ENCODE assay signal across 8 cellular contexts in the genomic region with DNA sequence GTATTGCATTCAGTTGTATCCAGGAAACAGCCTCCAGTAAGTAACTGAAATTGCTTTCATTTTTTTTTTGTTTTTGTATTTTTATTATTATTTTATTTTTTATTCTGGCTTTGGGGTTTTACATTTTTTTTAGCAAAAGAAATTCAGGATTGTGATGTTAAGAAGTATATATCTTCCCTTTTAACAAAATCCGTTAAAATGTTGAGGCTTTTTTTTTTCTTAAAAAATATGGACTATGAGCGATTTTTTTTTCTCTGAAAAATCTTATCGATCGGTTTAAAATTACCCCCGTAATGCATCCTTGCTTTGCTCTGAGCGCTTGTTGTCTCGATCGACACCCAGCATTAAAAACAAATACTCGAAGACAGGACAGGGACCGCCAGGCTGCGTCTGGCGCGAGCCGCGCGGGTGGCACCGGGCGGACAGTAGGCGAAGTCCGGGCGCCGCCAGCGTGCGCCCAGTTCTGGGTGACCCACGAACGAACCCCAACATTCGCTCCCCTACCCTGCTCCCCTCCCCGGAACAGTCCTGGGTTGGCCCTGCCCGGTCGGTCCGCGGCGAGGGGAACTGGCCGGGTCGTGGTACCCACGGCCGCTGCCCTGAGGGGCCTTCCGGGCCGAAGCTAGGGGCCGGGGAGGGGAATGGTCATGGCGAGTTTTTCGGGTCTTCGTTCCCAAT. TPM values are rescaled to one million over a fixed set of nuclear protein-coding genes. Genes with fewer than 3 reads are reported as not detected.
DNase-seq lines count a peak whose midpoint lies in the region; ATAC-seq and TF ChIP-seq lines count a peak whose summit lies in the region.

No MANE protein-coding gene starts in this region.

- H3K27ac Mint-ChIP-seq in activated naive CD4-positive, alpha-beta T cell treated with anti-CD3 and anti-CD28 coated beads, Interleukin-2, amount 50 U/mL, for 24 hours = peak overlapping the region; percentile 70
- H3K27ac Mint-ChIP-seq in activated naive CD4-positive, alpha-beta T cell treated with anti-CD3 and anti-CD28 coated beads for 36 hours = no peak overlapping the region

- no peaks in the 10 kb centered on the region for H3K9me3 Mint-ChIP-seq in activated naive CD4-positive, alpha-beta T cell treated with anti-CD3 and anti-CD28 coated beads, Interleukin-2, amount 50 U/mL, for 24 hours
- no peaks in the 10 kb centered on the region for H3K9me3 Mint-ChIP-seq in activated naive CD4-positive, alpha-beta T cell treated with anti-CD3 and anti-CD28 coated beads for 36 hours

- no peak overlapping the region for H3K4me2 ChIP-seq in Karpas-422 (ENCODE audit: low read depth, low read length, poor library complexity, severe bottlenecking)

- peak overlapping the region; percentile 95 to 97 for H3K27ac ChIP-seq in lung (ENCODE audit: low read depth in 1 of 2, low read length in 1 of 2)
- H3K27ac ChIP-seq in upper lobe of left lung = peak overlapping the region; percentile 93 to 99 (median 96)
- no peak overlapping the region for H3K27ac ChIP-seq in Karpas-422 (ENCODE audit: low read length)

- WGBS in lung, 2 donors = 0 to 2% methylated on average over 40 to 43 of the region's 43 CpGs
- 0 to 2% methylated on average over 20 to 39 of the region's 43 CpGs for WGBS in upper lobe of left lung, 2 donors

- no peak for TF ChIP-seq POLR2A in upper lobe of left lung (IDR thresholded peaks at IDR 0.05)

- no peaks in the 10 kb centered on the region for H3K27me3 ChIP-seq in lung (ENCODE audit: control insufficient read depth, insufficient read depth)
- peaks cover 0 to 17% (median 0%) of the 10 kb centered on the region in 4 donors for H3K27me3 ChIP-seq in upper lobe of left lung
- no peaks in the 10 kb centered on the region for H3K27me3 ChIP-seq in Karpas-422 (ENCODE audit: low read length)

- peaks cover 36% of the 10 kb centered on the region for H3K27me3 Mint-ChIP-seq in activated naive CD4-positive, alpha-beta T cell treated with anti-CD3 and anti-CD28 coated beads, Interleukin-2, amount 50 U/mL, for 24 hours
- peaks cover 59% of the 10 kb centered on the region for H3K27me3 Mint-ChIP-seq in activated naive CD4-positive, alpha-beta T cell treated with anti-CD3 and anti-CD28 coated beads for 36 hours (ENCODE audit: low read depth)

- H3K36me3 ChIP-seq in lung (ENCODE audit: control insufficient read depth in 2 of 2, insufficient read depth in 2 of 2, low read length in 2 of 2) (peaks cover 0 to 4% of the 10 kb centered on the region in 2 donors), upper lobe of left lung (no peaks in the 10 kb centered on the region), Karpas-422 (ENCODE audit: insufficient read depth, low read length) (no peaks in the 10 kb centered on the region)

- H3K9me2 ChIP-seq in Karpas-422 (replicated peaks; ENCODE audit: insufficient read depth, low read length) = no peaks in the 10 kb centered on the region

- peaks cover 26% of the 10 kb centered on the region for H3K4me1 Mint-ChIP-seq in activated naive CD4-positive, alpha-beta T cell treated with anti-CD3 and anti-CD28 coated beads, Interleukin-2, amount 50 U/mL, for 24 hours
- peaks cover 32% of the 10 kb centered on the region for H3K4me1 Mint-ChIP-seq in activated naive CD4-positive, alpha-beta T cell treated with anti-CD3 and anti-CD28 coated beads for 36 hours (ENCODE audit: low read depth)

- no peak overlapping the region for H3K9ac ChIP-seq in Karpas-422 (ENCODE audit: low read length)

- no peak for DNase-seq in activated naive CD4-positive, alpha-beta T cell treated with anti-CD3 and anti-CD28 coated beads for 36 hours
- DNase-seq in astrocyte of the cerebellum (ENCODE audit: low read depth) (no peak), lung (ENCODE audit: low spot score) (no peak), upper lobe of left lung (peak in 1 of 2 donors; percentile 88), Karpas-422 (no peak), SIG-M5 treated with dmso at 0.1 percent for 504 hours (lab: John Stamatoyannopoulos, UW; ENCODE audit: unreplicated experiment) (no peak), SIG-M5 (lab: John Stamatoyannopoulos, UW) (no peak)

- H3K4me3 ChIP-seq in astrocyte of the cerebellum (ENCODE audit: low read depth, low read length) = peak overlapping the region; percentile 72
- H3K4me3 ChIP-seq in lung = peak overlapping the region; percentile 76
- peak overlapping the region; percentile 36 to 85 (median 64) for H3K4me3 ChIP-seq in upper lobe of left lung
- H3K4me3 ChIP-seq in Karpas-422 (ENCODE audit: low read length) = no peak overlapping the region

- TF ChIP-seq CTCF in astrocyte of the cerebellum (IDR thresholded peaks at IDR 0.05; ENCODE audit: low read depth, low read length, missing control alignments) (no peak), lung (IDR thresholded peaks at IDR 0.05; ENCODE audit: control extremely low read depth, extremely low read depth) (no peak), upper lobe of left lung (IDR thresholded peaks at IDR 0.05) (no peak)

- H3K4me3 Mint-ChIP-seq in activated naive CD4-positive, alpha-beta T cell treated with anti-CD3 and anti-CD28 coated beads, Interleukin-2, amount 50 U/mL, for 24 hours = no peak overlapping the region
- no peak overlapping the region for H3K4me3 Mint-ChIP-seq in activated naive CD4-positive, alpha-beta T cell treated with anti-CD3 and anti-CD28 coated beads for 36 hours

- H4K20me1 ChIP-seq in Karpas-422 (ENCODE audit: insufficient read depth, low read depth, low read length) = no peaks in the 10 kb centered on the region

- H3K79me2 ChIP-seq in Karpas-422 (ENCODE audit: low read length) = no peaks in the 10 kb centered on the region

- no peaks in the 10 kb centered on the region for H3K36me3 Mint-ChIP-seq in activated naive CD4-positive, alpha-beta T cell treated with anti-CD3 and anti-CD28 coated beads, Interleukin-2, amount 50 U/mL, for 24 hours
- H3K36me3 Mint-ChIP-seq in activated naive CD4-positive, alpha-beta T cell treated with anti-CD3 and anti-CD28 coated beads for 36 hours (ENCODE audit: low read depth) = no peaks in the 10 kb centered on the region

- in situ Hi-C loops in astrocyte of the cerebellum (cut with HindIII; ENCODE audit: low sequenced_read_pairs) = loop anchor here (10.0 kb wide), 1 partner anchor 111 kb away; no protein-coding TSS in a partner anchor

- no peak overlapping the region for H2AFZ ChIP-seq in Karpas-422 (ENCODE audit: low read length)

- H3K9me3 ChIP-seq in lung (ENCODE audit: control insufficient read depth in 2 of 2, insufficient read depth in 1 of 2, low read length in 1 of 2) (no peaks in the 10 kb centered on the region), upper lobe of left lung (no peaks in the 10 kb centered on the region), Karpas-422 (ENCODE audit: low read length) (no peaks in the 10 kb centered on the region)

- CTCF ChIA-PET in activated naive CD4-positive, alpha-beta T cell treated with anti-CD3 and anti-CD28 coated beads for 36 hours (lab: Charles Lee) = interaction anchor here (0.9 to 1.1 kb wide), 2 partner anchors 89 to 104 kb away, joined by 3 to 4 read pairs; no protein-coding TSS in a partner anchor

- TF ChIP-seq EP300 in upper lobe of left lung (IDR thresholded peaks at IDR 0.05) = no peak

- peaks cover 0 to 8% of the 10 kb centered on the region in 2 donors for H3K4me1 ChIP-seq in lung (ENCODE audit: control insufficient read depth in 2 of 2, insufficient read depth in 2 of 2, low read length in 2 of 2)
- peaks cover 52 to 76% (median 60%) of the 10 kb centered on the region in 4 donors for H3K4me1 ChIP-seq in upper lobe of left lung
- no peaks in the 10 kb centered on the region for H3K4me1 ChIP-seq in Karpas-422 (ENCODE audit: low read length)

- ATAC-seq in lung (ENCODE audit: insufficient read depth, low FRiP score) = no peak
- ATAC-seq in upper lobe of left lung (ENCODE audit: low FRiP score in 2 of 2) = no peak

- intact Hi-C loops in activated naive CD4-positive, alpha-beta T cell treated with anti-CD3 and anti-CD28 coated beads for 36 hours (cut with micrococcal nuclease) = loop anchor here (5.0 to 10.0 kb wide), 2 partner anchors 87 to 141 kb away; no protein-coding TSS in a partner anchor

RNA-seq across cellular contexts. Expression of a gene that starts 0.5 kb away (rescaled TPM):
- total RNA-seq in activated naive CD4-positive, alpha-beta T cell treated with anti-CD3 and anti-CD28 coated beads for 36 hours = under 1 TPM in 1 of 2 experiments, not detected in 1; 0.02 TPM
- 10 to 100 TPM; 24.4 to 24.9 TPM for total RNA-seq in lung
- 10 to 100 TPM in 1 of 2 donors, 1 to 10 TPM in 1; 7.6 to 10.5 TPM for polyA plus RNA-seq in lung
- total RNA-seq in upper lobe of left lung = 10 to 100 TPM in 5 of 6 donors, 1 to 10 TPM in 1; 8.2 to 81.7 (median 21.0) TPM
- not detected in 2 replicates for total RNA-seq in Karpas-422 (2014; rRNA removed; shearing (Covaris generic); ENCODE audit: low replicate concordance)
